In genomic region chr10:96651998-96652431, GRCh38 we compare ENCODE assay signal across 10 cellular contexts.
DNase-seq lines count a peak whose midpoint lies in the region; ATAC-seq and TF ChIP-seq lines count a peak whose summit lies in the region.
"Had no signal": no experiment of that assay in that cellular context is flagged by ENCODE, and none has a peak within 500 bp of the region (broad histone marks: within the 10 kb centered on the region; RNA-seq: fewer than 3 reads in every experiment).

No MANE protein-coding gene starts in this region.

- intact Hi-C loops in activated CD4-positive, alpha-beta T cell treated with anti-CD3 and anti-CD28 coated beads for 36 hours (cut with DNase I, micrococcal nuclease) = no loop called here
- intact Hi-C loops in activated B cell treated with CpG ODN at 0.5 μM for 24 hours (cut with micrococcal nuclease) = loop anchor here (1.0 kb wide), 4 partner anchors 11 to 68 kb away; partner anchors contain the start of gene PIK3AP1

- H3K9me2 ChIP-seq in GM23248 (ENCODE audit: insufficient read depth) = no peaks in the 10 kb centered on the region

- H3K9me3 ChIP-seq in GM23248 (ENCODE audit: low read depth) (no peaks in the 10 kb centered on the region), smooth muscle cell (replicated peaks; ENCODE audit: low read depth) (no peaks in the 10 kb centered on the region)
- H3K9me3 ChIP-seq: A549, ascending aorta had no signal

- no peaks in the 10 kb centered on the region for H3K79me2 ChIP-seq in GM23248 (ENCODE audit: insufficient read depth)
- no peaks in the 10 kb centered on the region for H3K79me2 ChIP-seq in smooth muscle cell (ENCODE audit: low read depth)

- no peaks in the 10 kb centered on the region for H3K9me3 Mint-ChIP-seq in activated CD4-positive, alpha-beta T cell treated with anti-CD3 and anti-CD28 coated beads for 36 hours (ENCODE audit: low read depth)
- H3K9me3 Mint-ChIP-seq in activated B cell treated with CpG ODN at 0.5 μM for 24 hours = peaks cover 4% of the 10 kb centered on the region

- peaks cover 2% of the 10 kb centered on the region for H3K36me3 Mint-ChIP-seq in activated CD4-positive, alpha-beta T cell treated with anti-CD3 and anti-CD28 coated beads for 36 hours (ENCODE audit: low read depth)
- H3K36me3 Mint-ChIP-seq in activated B cell treated with CpG ODN at 0.5 μM for 24 hours (ENCODE audit: low read depth) = peaks cover 91% of the 10 kb centered on the region

- H3K27me3 ChIP-seq in GM23248 (replicated peaks; ENCODE audit: insufficient read depth) (0 out of 2 replicates have a peak, but pooled peaks cover 8% of the 10 kb centered on the region), smooth muscle cell (ENCODE audit: low read depth) (no peaks in the 10 kb centered on the region)
- H3K27me3 ChIP-seq: ascending aorta had no signal

- H2AFZ ChIP-seq in GM23248 (no peak overlapping the region), smooth muscle cell (ENCODE audit: low read depth) (no peak overlapping the region)

- in situ Hi-C loops in GM23248 (cut with MboI) = no loop called here

- H3K27ac ChIP-seq in GM23248 = no peak overlapping the region
- no peak overlapping the region for H3K27ac ChIP-seq in smooth muscle cell (ENCODE audit: low read depth)
- H3K27ac ChIP-seq: A549, ascending aorta had no signal

- no peak overlapping the region for H3K27ac Mint-ChIP-seq in activated CD4-positive, alpha-beta T cell treated with anti-CD3 and anti-CD28 coated beads for 36 hours
- H3K27ac Mint-ChIP-seq in activated B cell treated with CpG ODN at 0.5 μM for 24 hours = peak overlapping the region; percentile 89

- ATAC-seq in activated CD4-positive, alpha-beta T cell treated with anti-CD3 and anti-CD28 coated beads for 36 hours = peak; percentile 49
- ATAC-seq in HG03139 (IDR thresholded peaks at IDR 0.05; ENCODE audit: unreplicated experiment) (peak; percentile 77), activated B cell treated with CpG ODN at 0.5 μM for 24 hours (ENCODE audit: low read depth) (peak; percentile 85)
- ATAC-seq: A549 had no signal

- H3K4me3 ChIP-seq in GM23248 (no peak overlapping the region), smooth muscle cell (no peak overlapping the region)
- H3K4me3 ChIP-seq: A549, ascending aorta had no signal

- no peaks in the 10 kb centered on the region for H4K20me1 ChIP-seq in GM23248 (ENCODE audit: insufficient read depth)
- H4K20me1 ChIP-seq in smooth muscle cell (ENCODE audit: low read depth) = no peaks in the 10 kb centered on the region

- H3K4me1 Mint-ChIP-seq in activated CD4-positive, alpha-beta T cell treated with anti-CD3 and anti-CD28 coated beads for 36 hours = peaks cover 33% of the 10 kb centered on the region
- H3K4me1 Mint-ChIP-seq in activated B cell treated with CpG ODN at 0.5 μM for 24 hours = peaks cover 87% of the 10 kb centered on the region

- H3K27me3 Mint-ChIP-seq in activated CD4-positive, alpha-beta T cell treated with anti-CD3 and anti-CD28 coated beads for 36 hours = no peaks in the 10 kb centered on the region
- no peaks in the 10 kb centered on the region for H3K27me3 Mint-ChIP-seq in activated B cell treated with CpG ODN at 0.5 μM for 24 hours

- CTCF ChIA-PET in activated CD4-positive, alpha-beta T cell treated with anti-CD3 and anti-CD28 coated beads for 36 hours (lab: Charles Lee) = no interaction called here
- CTCF ChIA-PET in activated B cell treated with CpG ODN at 0.5 μM for 24 hours (lab: Charles Lee) = interaction anchor here (0.7 to 3.0 kb wide), 8 partner anchors 10 to 178 kb away, joined by 3 to 19 read pairs (median 6); no protein-coding TSS in a partner anchor

- H3K36me3 ChIP-seq in GM23248 (ENCODE audit: low read depth) = no peaks in the 10 kb centered on the region
- H3K36me3 ChIP-seq in smooth muscle cell (ENCODE audit: low read depth) = no peaks in the 10 kb centered on the region
- H3K36me3 ChIP-seq: ascending aorta had no signal

- H3K4me2 ChIP-seq in GM23248 (ENCODE audit: unreplicated experiment) = no peak overlapping the region
- H3K4me2 ChIP-seq in smooth muscle cell = no peak overlapping the region
- H3K4me2 ChIP-seq: A549 had no signal

- POLR2A ChIA-PET in activated CD4-positive, alpha-beta T cell treated with anti-CD3 and anti-CD28 coated beads for 36 hours (lab: Charles Lee) = no interaction called here
- POLR2A ChIA-PET in activated B cell treated with CpG ODN at 0.5 μM for 24 hours (lab: Charles Lee) = interaction anchor here (0.5 to 3.8 kb wide), 17 partner anchors 9 to 365 kb away, joined by 3 to 24 read pairs (median 5); partner anchors contain the start of genes LCOR and PIK3AP1

- 69 to 70% methylated on average over 8 of the region's 8 CpGs for WGBS in GM23248 (ENCODE audit: low coverage in 1 of 2, low lambda C conversion rate in 2 of 2, missing lambda C conversion rate in 2 of 2), 2 experiments
- 95% methylated on average over 8 of the region's 8 CpGs for WGBS in smooth muscle cell (ENCODE audit: low lambda C conversion rate)

- H3K4me1 ChIP-seq in GM23248 (ENCODE audit: insufficient read depth) = no peaks in the 10 kb centered on the region
- H3K4me1 ChIP-seq in smooth muscle cell (ENCODE audit: low read depth) = no peaks in the 10 kb centered on the region
- H3K4me1 ChIP-seq: A549, ascending aorta had no signal

- peak; percentile 37 for DNase-seq in activated CD4-positive, alpha-beta T cell treated with anti-CD3 and anti-CD28 coated beads for 36 hours
- DNase-seq in activated CD4-positive, alpha-beta T cell treated with anti-CD3 and anti-CD28 coated beads, Interleukin-2, amount 50 U/mL, for 1 hour = no peak
- DNase-seq in activated B cell treated with CpG ODN at 0.5 μM for 24 hours (peak; percentile 42), GM23248 (no peak), NCI-H2107 (lab: John Stamatoyannopoulos, UW) (no peak), smooth muscle cell (lab: John Stamatoyannopoulos, UW; ENCODE audit: unreplicated experiment) (no peak)
- DNase-seq in stimulated activated CD8-positive, alpha-beta memory T cell treated with anti-CD3 and anti-CD28 coated beads, Interleukin-4, amount 100 ng/mL, for 24 hours (ENCODE audit: low read depth) = peak; percentile 42

- H3K4me3 Mint-ChIP-seq in activated CD4-positive, alpha-beta T cell treated with anti-CD3 and anti-CD28 coated beads for 36 hours = no peak overlapping the region
- peak overlapping the region; percentile 60 for H3K4me3 Mint-ChIP-seq in activated B cell treated with CpG ODN at 0.5 μM for 24 hours

- no peaks in the 10 kb centered on the region for H3F3A ChIP-seq in GM23248 (ENCODE audit: insufficient read depth)
- no peaks in the 10 kb centered on the region for H3F3A ChIP-seq in smooth muscle cell (ENCODE audit: low read depth)

- no peak overlapping the region for H3K9ac ChIP-seq in GM23248
- H3K9ac ChIP-seq in smooth muscle cell (ENCODE audit: low read depth) = no peak overlapping the region

- TF ChIP-seq CTCF in activated B cell treated with CpG ODN at 0.5 μM for 24 hours (IDR thresholded peaks at IDR 0.05) (no peak), smooth muscle cell (IDR thresholded peaks at IDR 0.05; ENCODE audit: borderline replicate concordance, insufficient read depth, poor library complexity, severe bottlenecking) (no peak)

Comparison
In these comparisons a context has a peak if more than half of its experiments do, and no peak if none do; other contexts are left out.
1. DNase-seq: peak in activated CD4-positive, alpha-beta T cell treated with anti-CD3 and anti-CD28 coated beads for 36 hours (single experiment), activated B cell treated with CpG ODN at 0.5 μM for 24 hours (single experiment) and stimulated activated CD8-positive, alpha-beta memory T cell treated with anti-CD3 and anti-CD28 coated beads, Interleukin-4, amount 100 ng/mL, for 24 hours (single experiment); none in activated CD4-positive, alpha-beta T cell treated with anti-CD3 and anti-CD28 coated beads, Interleukin-2, amount 50 U/mL, for 1 hour (single experiment), GM23248 (single experiment), NCI-H2107 (single experiment) and smooth muscle cell (single experiment).
2. Peak in every context shown above with its lines, with median percentiles within 50 percentile points of each other: ATAC-seq.